ENCODE assay signal across 8 cellular contexts in genomic region chr19:45130888-45131615, GRCh38.
DNase-seq lines count a peak whose midpoint lies in the region; FAIRE-seq and TF ChIP-seq lines count a peak whose summit lies in the region.

No MANE protein-coding gene starts in this region.

- no peak for TF ChIP-seq POLR2A in H54 (IDR thresholded peaks at IDR 0.05; ENCODE audit: low read depth, low read length)

- no peak for FAIRE-seq in H54 (lab: Jason Lieb, UNC)

- DNase-seq in ACHN (peak; percentile 21), H54 (ENCODE audit: insufficient read length, low spot score) (peak; percentile 35), NCI-H748 treated with DMSO at 0.1 percent for 48 hours (lab: John Stamatoyannopoulos, UW) (peak; percentile 87), fibroblast of pulmonary artery (ENCODE audit: low read depth) (no peak), pons (ENCODE audit: low spot score) (no peak), medulla oblongata (ENCODE audit: extremely low spot score) (no peak), 8988T (no peak), iPS-NIHi11 (ENCODE audit: low spot score) (no peak)

- no peak overlapping the region for H3K4me3 ChIP-seq in fibroblast of pulmonary artery (replicated peaks; ENCODE audit: low read depth, low read length)

- peak; percentile 13 for TF ChIP-seq CTCF in fibroblast of pulmonary artery (IDR thresholded peaks at IDR 0.05; ENCODE audit: low read length, missing control alignments)

- in situ Hi-C loops in ACHN (cut with HindIII; ENCODE audit: low pct_ligation_motif_present, low pct_unique_long_range_greater_than_20kb, low sequenced_read_pairs): no loop called here

Comparison
In these comparisons a context has a peak if more than half of its experiments do, and no peak if none do; other contexts are left out.
1. DNase-seq: peak in ACHN (single experiment), H54 (single experiment) and NCI-H748 treated with DMSO at 0.1 percent for 48 hours (single experiment); none in fibroblast of pulmonary artery (single experiment), pons (single experiment), medulla oblongata (single experiment), 8988T (single experiment) and iPS-NIHi11 (single experiment).